Comparison of ENCODE assay signal across 24 cellular contexts in genomic region chr6:159833997-159834601, GRCh38. TPM values are rescaled to one million over a fixed set of nuclear protein-coding genes. Genes with fewer than 3 reads are reported as not detected.
A peak's percentile ranks its signal among the peaks of the same experiment; 100 is the strongest.
DNase-seq lines count a peak whose midpoint lies in the region; ATAC-seq and TF ChIP-seq lines count a peak whose summit lies in the region.
"Had no signal": no experiment of that assay in that cellular context is flagged by ENCODE, and none has a peak within 500 bp of the region (broad histone marks: within the 10 kb centered on the region; RNA-seq: fewer than 3 reads in every experiment).

No MANE protein-coding gene starts in this region.

- no peaks in the 10 kb centered on the region for H3K27me3 ChIP-seq in GM23338 (ENCODE audit: insufficient read depth)
- no peaks in the 10 kb centered on the region for H3K27me3 ChIP-seq in thymus (ENCODE audit: control insufficient read depth, insufficient read depth)

- H3K4me3 ChIP-seq in GM23338 (no peak overlapping the region), thymus (ENCODE audit: low read length) (no peak overlapping the region)
- H3K4me3 ChIP-seq: K562 had no signal

- no peaks in the 10 kb centered on the region for H3K36me3 ChIP-seq in GM23338 (ENCODE audit: insufficient read depth)
- no peaks in the 10 kb centered on the region for H3K36me3 ChIP-seq in thymus (ENCODE audit: control insufficient read depth, insufficient read depth)

- no peaks in the 10 kb centered on the region for H3K9me2 ChIP-seq in GM23338 (ENCODE audit: insufficient read depth)
- H3K9me2 ChIP-seq: SK-N-SH had no signal

- no peak for TF ChIP-seq CTCF in GM23338 (conservative IDR thresholded peaks at IDR 0.05; ENCODE audit: low read depth in 2 of 2)

- 71% methylated on average over 5 of the region's 5 CpGs for WGBS in thymus

- POLR2A ChIA-PET in T-cell (lab: Charles Lee), result interaction anchor here (0.7 kb wide), 2 partner anchors 77 to 256 kb away, joined by 5 read pairs; no protein-coding TSS in a partner anchor

- CTCF ChIA-PET in T-cell (lab: Charles Lee), result interaction anchor here (0.5 to 0.7 kb wide), 5 partner anchors 10 to 618 kb away, joined by 3 to 6 read pairs (median 3); no protein-coding TSS in a partner anchor

- H3K27ac ChIP-seq in GM23338 (ENCODE audit: low read depth), result no peak overlapping the region
- peak overlapping the region; percentile 58 for H3K27ac ChIP-seq in thymus (ENCODE audit: low read depth)

- ATAC-seq in activated naive CD8-positive, alpha-beta T cell treated with anti-CD3 and anti-CD28 coated beads, Interleukin-2, amount 50 U/mL, for 24 hours, result no peak
- ATAC-seq in GM23338, result no peak
- peak; percentile 57 to 81 (median 78) for ATAC-seq in T-cell (replicated peaks in 1 of 4)
- ATAC-seq: K562, Panc1 had no signal

- DNase-seq in activated naive CD8-positive, alpha-beta T cell treated with anti-CD3 and anti-CD28 coated beads, Interleukin-2, amount 50 U/mL, for 24 hours, result no peak
- DNase-seq in GM23338 (ENCODE audit: low spot score) (no peak), T-cell (peak in 13 of 34 experiments; percentile 7 to 32 (median 18)), NCI-H2196 (lab: John Stamatoyannopoulos, UW; ENCODE audit: unreplicated experiment) (no peak), AG20443 (ENCODE audit: low spot score) (no peak)
- no peak for DNase-seq in activated CD4-positive, alpha-beta T cell treated with anti-CD3 and anti-CD28 coated beads, Interleukin-2, amount 50 U/mL, for 1 hour
- DNase-seq: 8988T, AML-193, Caco-2, DMS 273 treated with DMSO at 0.1 percent for 48 hours, NCI-H1092, NCI-H1436 treated with DMSO at 0.1 percent for 48 hours, NCI-H1930, NCI-H2227 treated with DMSO at 0.1 percent for 48 hours, NCI-H510A, NCI-H748 treated with DMSO at 0.1 percent for 48 hours, SIG-M5, SK-N-SH had no signal

- H3K27me3 Mint-ChIP-seq in activated naive CD8-positive, alpha-beta T cell, result no peaks in the 10 kb centered on the region
- H3K27me3 Mint-ChIP-seq in activated naive CD8-positive, alpha-beta T cell treated with anti-CD3 and anti-CD28 coated beads, Interleukin-2, amount 50 U/mL, for 24 hours, result no peaks in the 10 kb centered on the region
- peaks cover 13% of the 10 kb centered on the region for H3K27me3 Mint-ChIP-seq in GM23338 (ENCODE audit: insufficient read depth, low read depth, poor library complexity)
- H3K27me3 Mint-ChIP-seq in T-cell, result no peaks in the 10 kb centered on the region

- H4K20me1 ChIP-seq in GM23338 (replicated peaks; ENCODE audit: insufficient read depth), result no peaks in the 10 kb centered on the region

- peaks cover 32% of the 10 kb centered on the region for H3K4me1 Mint-ChIP-seq in activated naive CD8-positive, alpha-beta T cell (ENCODE audit: low read depth)
- H3K4me1 Mint-ChIP-seq in activated naive CD8-positive, alpha-beta T cell treated with anti-CD3 and anti-CD28 coated beads, Interleukin-2, amount 50 U/mL, for 24 hours, result peaks cover 11% of the 10 kb centered on the region
- H3K4me1 Mint-ChIP-seq in GM23338, result peaks cover 68% of the 10 kb centered on the region
- peaks cover 27 to 42% (median 32%) of the 10 kb centered on the region in 3 donors for H3K4me1 Mint-ChIP-seq in T-cell

- H3K4me2 ChIP-seq in GM23338, result no peak overlapping the region
- H3K4me2 ChIP-seq: SK-N-SH had no signal

- no peaks in the 10 kb centered on the region for H3K9me3 Mint-ChIP-seq in activated naive CD8-positive, alpha-beta T cell (ENCODE audit: low read depth)
- no peaks in the 10 kb centered on the region for H3K9me3 Mint-ChIP-seq in activated naive CD8-positive, alpha-beta T cell treated with anti-CD3 and anti-CD28 coated beads, Interleukin-2, amount 50 U/mL, for 24 hours
- peaks cover 8% of the 10 kb centered on the region; the same call in 1 of the 3 replicates for H3K9me3 Mint-ChIP-seq in GM23338
- no peaks in the 10 kb centered on the region for H3K9me3 Mint-ChIP-seq in T-cell

- H3K79me2 ChIP-seq in GM23338 (replicated peaks; ENCODE audit: insufficient read depth), result no peaks in the 10 kb centered on the region

- H3K4me3 Mint-ChIP-seq in activated naive CD8-positive, alpha-beta T cell, result no peak overlapping the region
- no peak overlapping the region for H3K4me3 Mint-ChIP-seq in activated naive CD8-positive, alpha-beta T cell treated with anti-CD3 and anti-CD28 coated beads, Interleukin-2, amount 50 U/mL, for 24 hours
- H3K4me3 Mint-ChIP-seq in GM23338 (no peak overlapping the region), T-cell (no peak overlapping the region)
- H3K4me3 Mint-ChIP-seq: CD14-positive monocyte had no signal

- peaks cover 44% of the 10 kb centered on the region for H3K4me1 ChIP-seq in GM23338 (ENCODE audit: insufficient read depth)
- H3K4me1 ChIP-seq in thymus (ENCODE audit: control insufficient read depth, insufficient read depth, low read length), result peaks cover 17% of the 10 kb centered on the region
- H3K4me1 ChIP-seq: Caco-2 had no signal

- no peaks in the 10 kb centered on the region for H3F3A ChIP-seq in GM23338 (replicated peaks; ENCODE audit: low read depth)

- no peaks in the 10 kb centered on the region for H3K36me3 Mint-ChIP-seq in activated naive CD8-positive, alpha-beta T cell
- H3K36me3 Mint-ChIP-seq in activated naive CD8-positive, alpha-beta T cell treated with anti-CD3 and anti-CD28 coated beads, Interleukin-2, amount 50 U/mL, for 24 hours (ENCODE audit: low read depth), result no peaks in the 10 kb centered on the region
- H3K36me3 Mint-ChIP-seq in GM23338 (ENCODE audit: low read depth) (peaks cover 8% of the 10 kb centered on the region; the same call in 2 of the 3 replicates), T-cell (no peaks in the 10 kb centered on the region)
- H3K36me3 Mint-ChIP-seq: CD14-positive monocyte had no signal

- H3K9me3 ChIP-seq in thymus (ENCODE audit: control insufficient read depth), result no peaks in the 10 kb centered on the region
- H3K9me3 ChIP-seq: Caco-2, SK-N-SH had no signal

- peak overlapping the region; percentile 56; the same call in 1 of the 2 replicates for H2AFZ ChIP-seq in GM23338

- peak overlapping the region; percentile 12 for H3K27ac Mint-ChIP-seq in activated naive CD8-positive, alpha-beta T cell
- no peak overlapping the region for H3K27ac Mint-ChIP-seq in activated naive CD8-positive, alpha-beta T cell treated with anti-CD3 and anti-CD28 coated beads, Interleukin-2, amount 50 U/mL, for 24 hours
- no peak overlapping the region for H3K27ac Mint-ChIP-seq in GM23338
- peak overlapping the region; percentile 45 to 61 for H3K27ac Mint-ChIP-seq in T-cell
- H3K27ac Mint-ChIP-seq: CD14-positive monocyte had no signal

TF ChIP-seq in GM23338, 12 proteins besides CTCF, POLR2A, EP300 and RAD21 (continues in another document):
- TF ChIP-seq POLR2AphosphoS5 (IDR thresholded peaks at IDR 0.05; ENCODE audit: low read depth), result no peak
- TF ChIP-seq CREB1 (CRISPR knock-in tag; IDR thresholded peaks at IDR 0.05; ENCODE audit: low read depth), result no peak
- no peak for TF ChIP-seq EZH2phosphoT487 (IDR thresholded peaks at IDR 0.05; ENCODE audit: unreplicated experiment)
- TF ChIP-seq STAT1 (IDR thresholded peaks at IDR 0.05; ENCODE audit: unreplicated experiment), result no peak

RNA-seq across cellular contexts. Expression of gene PNLDC1, which starts 34.0 kb away (rescaled TPM):
- total RNA-seq in GM23338 (2014; rRNA removed; shearing (Covaris generic)), result 0.12 TPM in 1 of 2 replicates, not detected in the other
- polyA plus RNA-seq in GM23338 (2016; fragmentation: Nextera tagmentation; extraction: Ambion mirVana), result not detected in 2 replicates
- total RNA-seq in T-cell, result 1 to 10 TPM in 1 of 5 donors, under 1 TPM in 3, not detected in 1; 0.26 to 1.2 (median 0.46) TPM
- polyA plus RNA-seq in thymus, result 0.39 TPM
- total RNA-seq: K562 had no signal
- polyA plus RNA-seq: CD14-positive monocyte, SK-N-SH had no signal

RNA-seq across cellular contexts. Expression of gene MRPL18, which starts 43.8 kb away (rescaled TPM):
- total RNA-seq in GM23338 (2014; rRNA removed; shearing (Covaris generic)), result 91.3 and 91.4 TPM in 2 replicates
- 228 and 230 TPM in 2 replicates for polyA plus RNA-seq in GM23338 (2016; fragmentation: Nextera tagmentation; extraction: Ambion mirVana)
- total RNA-seq in T-cell, result 10 to 100 TPM; 19.8 to 44.4 (median 36.6) TPM
- 85.9 TPM for polyA plus RNA-seq in thymus

RNA-seq across cellular contexts. Expression of gene TCP1, which starts 44.7 kb away (rescaled TPM):
- 339 and 346 TPM in 2 replicates for total RNA-seq in GM23338 (2014; rRNA removed; shearing (Covaris generic))
- polyA plus RNA-seq in GM23338 (2016; fragmentation: Nextera tagmentation; extraction: Ambion mirVana) (200 and 222 TPM in 2 replicates), thymus (141 TPM)
- 100 to 1,000 TPM; 129 to 188 (median 146) TPM for total RNA-seq in T-cell

RNA-seq across cellular contexts. Expression of gene MAS1, which starts 56.7 kb away (rescaled TPM):
- 0.03 and 0.08 TPM in 2 replicates for total RNA-seq in GM23338 (2014; rRNA removed; shearing (Covaris generic))
- not detected in 2 replicates for polyA plus RNA-seq in GM23338 (2016; fragmentation: Nextera tagmentation; extraction: Ambion mirVana)
- total RNA-seq in T-cell, result not detected
- polyA plus RNA-seq in thymus, result 0.02 TPM
- total RNA-seq: Caco-2, Daoy, K562 had no signal
- polyA plus RNA-seq: CD14-positive monocyte, K562, SK-N-SH had no signal

Comparison
In these comparisons a context has a peak if more than half of its experiments do, and no peak if none do; other contexts are left out.
1. H3K27ac Mint-ChIP-seq: peak in activated naive CD8-positive, alpha-beta T cell (single experiment) and T-cell (2 of 2); none in activated naive CD8-positive, alpha-beta T cell treated with anti-CD3 and anti-CD28 coated beads, Interleukin-2, amount 50 U/mL, for 24 hours (single experiment) and GM23338 (single experiment).
2. ATAC-seq: peak in T-cell (4 of 4); none in activated naive CD8-positive, alpha-beta T cell treated with anti-CD3 and anti-CD28 coated beads, Interleukin-2, amount 50 U/mL, for 24 hours (single experiment) and GM23338 (single experiment).